In genomic region chr14:50668008-50668851, GRCh38 we compare ENCODE assay signal across 8 cellular contexts.
DNase-seq lines count a peak whose midpoint lies in the region; ATAC-seq and TF ChIP-seq lines count a peak whose summit lies in the region.

Gene SAV1 (minus strand): TSS chr14:50668306. CDS start chr14:50667967, 339 bp downstream.

- ATAC-seq in GM18517 (IDR thresholded peaks at IDR 0.05; ENCODE audit: unreplicated experiment) (peak; percentile 49), HG03039 (IDR thresholded peaks at IDR 0.05; ENCODE audit: unreplicated experiment) (peak; percentile 54)
- ATAC-seq in activated CD4-positive, CD25-positive, alpha-beta regulatory T cell treated with anti-CD3 and anti-CD28 coated beads, Interleukin-2, amount 50 U/mL, for 24 hours, result peak; percentile 69 to 75

- DNase-seq in NCI-H2171 treated with DMSO at 0.1 percent for 48 hours (lab: John Stamatoyannopoulos, UW) (peak; percentile 88), cerebellar cortex (ENCODE audit: low spot score) (peak; percentile 86), kidney glomerular epithelial cell (lab: John Stamatoyannopoulos, UW) (peak; percentile 65)
- peak; percentile 25 to 41 for DNase-seq in stimulated activated CD4-positive, alpha-beta T cell treated with anti-CD3 and anti-CD28 coated beads, Interleukin-15, amount 100 ng/mL, for 48 hours (ENCODE audit: low read depth in 2 of 2)

- TF ChIP-seq CTCF in 22Rv1 (IDR thresholded peaks at IDR 0.05), result 0 out of 2 replicates have a peak, but pooled peaks have one; percentile 2

- H3K27ac ChIP-seq in 22Rv1, result peak within 1 kb of the TSS; percentile 92

Comparison
In these comparisons a context has a peak if more than half of its experiments do, and no peak if none do; other contexts are left out.
1. Peak in every context shown above with its lines: DNase-seq, ATAC-seq and H3K27ac ChIP-seq.
2. DNase-seq: peak in every context shown above with its lines; median percentile 88 in NCI-H2171 treated with DMSO at 0.1 percent for 48 hours; 86 in cerebellar cortex; 65 in kidney glomerular epithelial cell; 33 in stimulated activated CD4-positive, alpha-beta T cell treated with anti-CD3 and anti-CD28 coated beads, Interleukin-15, amount 100 ng/mL, for 48 hours.